Comparison of ENCODE assay signal across 14 cellular contexts in the genomic region with DNA sequence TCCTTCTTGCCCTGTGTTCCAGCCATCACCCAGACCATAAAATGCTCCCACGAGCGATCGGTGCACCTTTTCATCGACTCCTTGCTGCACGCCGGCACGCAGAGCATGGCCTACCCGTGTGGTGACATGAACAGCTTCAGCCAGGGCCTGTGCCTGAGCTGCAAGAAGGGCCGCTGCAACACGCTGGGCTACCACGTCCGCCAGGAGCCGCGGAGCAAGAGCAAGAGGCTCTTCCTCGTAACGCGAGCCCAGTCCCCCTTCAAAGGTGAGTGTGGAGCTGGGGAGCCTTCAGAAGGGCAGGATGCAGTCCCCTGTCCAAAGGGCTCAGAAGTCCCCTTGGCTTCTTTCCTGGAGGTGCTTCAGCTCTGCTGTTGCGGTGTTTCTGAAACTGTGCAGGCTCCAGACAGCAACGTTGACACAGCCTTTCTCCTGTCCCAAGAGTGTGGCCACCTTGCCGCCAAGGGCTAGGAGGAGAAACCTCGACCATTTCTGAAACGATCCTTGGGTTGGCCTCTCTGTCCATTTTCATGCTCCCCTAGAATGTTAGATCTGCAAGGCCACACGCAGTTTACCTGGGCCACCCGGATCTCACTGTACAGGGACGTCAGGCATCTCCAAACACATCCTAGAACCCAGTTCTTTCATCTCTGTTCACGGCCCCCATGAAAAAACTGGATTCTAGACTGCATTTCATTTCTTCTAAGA.
DNase-seq lines count a peak whose midpoint lies in the region; ATAC-seq, FAIRE-seq and TF ChIP-seq lines count a peak whose summit lies in the region.
"Had no signal": no experiment of that assay in that cellular context is flagged by ENCODE, and none has a peak within 500 bp of the region (broad histone marks: within the 10 kb centered on the region; RNA-seq: fewer than 3 reads in every experiment).

No MANE protein-coding gene starts in this region.

- in situ Hi-C loops in Panc1 (cut with HindIII; ENCODE audit: low pct_unique_long_range_greater_than_20kb, low sequenced_read_pairs): no loop called here

- no peaks in the 10 kb centered on the region for H4K20me1 ChIP-seq in BLaER1 treated with 17β-estradiol and CSF1 and Interleukin-3, amounts not matched to agents 10 nM and 100 nM

- peak overlapping the region; percentile 43 for H2AFZ ChIP-seq in parathyroid adenoma

- TF ChIP-seq CTCF in Panc1 (IDR thresholded peaks at IDR 0.05) (no peak), heart right ventricle (IDR thresholded peaks at IDR 0.05) (no peak), parathyroid adenoma (IDR thresholded peaks at IDR 0.05) (no peak)

- CTCF ChIA-PET in Panc1 (lab: Charles Lee): no interaction called here

- H3K27ac ChIP-seq in BLaER1 treated with 17β-estradiol and CSF1 and Interleukin-3, amounts not matched to agents 10 nM and 100 nM: peak overlapping the region in 9 of 11 experiments; percentile 97 to 99 (median 99); a peak in 18 of 22 replicates
- H3K27ac ChIP-seq in Panc1 (ENCODE audit: low read length) (peak overlapping the region; percentile 36; the same call in 1 of the 2 replicates), heart right ventricle (peak overlapping the region in 9 of 10 donors; percentile 12 to 82 (median 62)), parathyroid adenoma (peak overlapping the region; percentile 90)
- H3K27ac ChIP-seq: epithelial cell of prostate had no signal

- peaks cover 0 to 48% (median 14%) of the 10 kb centered on the region in 11 experiments; a peak in 16 of 22 replicates for H3K9me3 ChIP-seq in BLaER1 treated with 17β-estradiol and CSF1 and Interleukin-3, amounts not matched to agents 10 nM and 100 nM (replicated peaks in 1 of 11)
- H3K9me3 ChIP-seq in Panc1 (ENCODE audit: control insufficient read depth, insufficient read depth, low read depth, low read length) (no peaks in the 10 kb centered on the region), heart right ventricle (no peaks in the 10 kb centered on the region), parathyroid adenoma (ENCODE audit: control insufficient read depth, low read length) (no peaks in the 10 kb centered on the region)

- intact Hi-C loops in Panc1 (cut with micrococcal nuclease; ENCODE audit: unreplicated experiment) (no loop called here), heart right ventricle (cut with DNase I) (loop anchor here in 2 of 10 donors (2.0 to 10.0 kb wide), 2 partner anchors 20 to 284 kb away; no protein-coding TSS in a partner anchor)

- no peak overlapping the region for H3K4me3 ChIP-seq in BLaER1 treated with 17β-estradiol and CSF1 and Interleukin-3, amounts not matched to agents 10 nM and 100 nM
- H3K4me3 ChIP-seq in Panc1 (ENCODE audit: low read depth in 2 of 2, low read length in 2 of 2) (no peak overlapping the region), heart right ventricle (no peak overlapping the region), parathyroid adenoma (ENCODE audit: low read depth, low read length) (no peak overlapping the region)

- H3K79me2 ChIP-seq in parathyroid adenoma: no peaks in the 10 kb centered on the region

- peak overlapping the region in 10 of 11 experiments; percentile 13 to 96 (median 87); a peak in 19 of 22 replicates for H3K4me2 ChIP-seq in BLaER1 treated with 17β-estradiol and CSF1 and Interleukin-3, amounts not matched to agents 10 nM and 100 nM
- no peak overlapping the region for H3K4me2 ChIP-seq in parathyroid adenoma (ENCODE audit: low read length)

- peaks cover 0 to 22% (median 3%) of the 10 kb centered on the region in 11 experiments; a peak in 4 of 22 replicates for H3K36me3 ChIP-seq in BLaER1 treated with 17β-estradiol and CSF1 and Interleukin-3, amounts not matched to agents 10 nM and 100 nM
- no peaks in the 10 kb centered on the region for H3K36me3 ChIP-seq in Panc1 (ENCODE audit: control insufficient read depth, insufficient read depth, low read length)
- no peaks in the 10 kb centered on the region for H3K36me3 ChIP-seq in heart right ventricle
- no peaks in the 10 kb centered on the region for H3K36me3 ChIP-seq in parathyroid adenoma (ENCODE audit: control insufficient read depth, insufficient read depth, low read length)

- FAIRE-seq in H54 (lab: Jason Lieb, UNC): no peak

- DNase-seq in Panc1 (ENCODE audit: low read depth, low spot score) (no peak), heart right ventricle (no peak), H54 (ENCODE audit: insufficient read length, low spot score) (no peak)
- DNase-seq: activated CD4-positive, alpha-beta T cell treated with anti-CD3 and anti-CD28 coated beads, Interleukin-2, amount 50 U/mL, for 4 hours; activated T-cell treated with anti-CD3 and anti-CD28 coated beads, Interleukin-2, amount 50 U/mL, for 4 hours; NCI-H1417; NCI-H2227 treated with DMSO at 0.1 percent for 48 hours; stimulated activated CD4-positive, alpha-beta T cell treated with anti-CD3 and anti-CD28 coated beads, Interleukin-2, amount 100 ng/mL, for 48 hours had no signal

- no TSS peak for BruUV-seq in Panc1 (replicated peaks; lab: Mats Ljungman, UMichigan)

- H3K27me3 ChIP-seq in BLaER1 treated with 17β-estradiol and CSF1 and Interleukin-3, amounts not matched to agents 10 nM and 100 nM: no peaks in the 10 kb centered on the region
- no peaks in the 10 kb centered on the region for H3K27me3 ChIP-seq in Panc1 (ENCODE audit: control insufficient read depth, insufficient read depth, low read length)
- H3K27me3 ChIP-seq in heart right ventricle: no peaks in the 10 kb centered on the region
- H3K27me3 ChIP-seq in parathyroid adenoma (ENCODE audit: control insufficient read depth, insufficient read depth, low read length): no peaks in the 10 kb centered on the region

- TF ChIP-seq POLR2A in H54 (IDR thresholded peaks at IDR 0.05; ENCODE audit: low read depth, low read length): no peak

- ATAC-seq in Panc1 (no peak), heart right ventricle (peak in 6 of 8 donors; percentile 8 to 26 (median 16)), GM18867 (IDR thresholded peaks at IDR 0.05; ENCODE audit: unreplicated experiment) (no peak), GM18873 (IDR thresholded peaks at IDR 0.05; ENCODE audit: low FRiP score, unreplicated experiment) (no peak), HG03520 (IDR thresholded peaks at IDR 0.05; ENCODE audit: unreplicated experiment) (no peak)
- ATAC-seq: activated T-cell treated with anti-CD3 and anti-CD28 coated beads, Interleukin-2, amount 50 U/mL, for 4 hours had no signal

- POLR2A ChIA-PET in Panc1 (lab: Charles Lee): no interaction called here

- WGBS in heart right ventricle, 2 donors: 75 to 80% methylated on average over 26 of the region's 26 CpGs

- peak overlapping the region in 3 of 11 experiments; percentile 16 to 26 (median 20); a peak in 3 of 22 replicates for H3K9ac ChIP-seq in BLaER1 treated with 17β-estradiol and CSF1 and Interleukin-3, amounts not matched to agents 10 nM and 100 nM
- no peak overlapping the region for H3K9ac ChIP-seq in parathyroid adenoma

- H3K4me1 ChIP-seq in BLaER1 treated with 17β-estradiol and CSF1 and Interleukin-3, amounts not matched to agents 10 nM and 100 nM: peaks cover 64 to 90% (median 78%) of the 10 kb centered on the region in 10 experiments
- peaks cover 5% of the 10 kb centered on the region; the same call in 1 of the 2 replicates for H3K4me1 ChIP-seq in Panc1 (ENCODE audit: control insufficient read depth, insufficient read depth, low read length)
- H3K4me1 ChIP-seq in heart right ventricle: peaks cover 0 to 48% (median 18%) of the 10 kb centered on the region in 9 donors
- H3K4me1 ChIP-seq in parathyroid adenoma: peaks cover 11% of the 10 kb centered on the region

Comparison
In these comparisons a context has a peak if more than half of its experiments do, and no peak if none do; other contexts are left out.
1. H3K27ac ChIP-seq: peak in every context shown above with its lines; median percentile 99 in BLaER1 treated with 17β-estradiol and CSF1 and Interleukin-3, amounts not matched to agents 10 nM and 100 nM; 90 in parathyroid adenoma; 62 in heart right ventricle; 36 in Panc1.
2. ATAC-seq: peak in heart right ventricle (6 of 8); none in Panc1 (single experiment), GM18867 (single experiment), GM18873 (single experiment) and HG03520 (single experiment).